Comparison of ENCODE assay signal across 1 cellular context in genomic region chr2:120347387-120348010, GRCh38.
TF ChIP-seq lines count a peak whose summit lies in the region.

No MANE protein-coding gene starts in this region.

TF ChIP-seq in A549, 52 proteins besides CTCF, POLR2A, EP300 and RAD21 (continued from another document):
- peak; percentile 39; the same call in 1 of the 2 replicates for TF ChIP-seq REST (IDR thresholded peaks at IDR 0.05)
